Comparison of ENCODE assay signal across 22 cellular contexts in genomic region chr10:7306147-7306546, GRCh38.
DNase-seq lines count a peak whose midpoint lies in the region; ATAC-seq, FAIRE-seq and TF ChIP-seq lines count a peak whose summit lies in the region.
"Had no signal": no experiment of that assay in that cellular context is flagged by ENCODE, and none has a peak within 500 bp of the region (broad histone marks: within the 10 kb centered on the region; RNA-seq: fewer than 3 reads in every experiment).

No MANE protein-coding gene starts in this region.

- WGBS in GM12878 (ENCODE audit: insufficient coverage, insufficient replicate concordance, low lambda C conversion rate, missing lambda C conversion rate): 71% methylated on average over 9 of the region's 9 CpGs

- peaks cover 63% of the 10 kb centered on the region for H3K79me2 ChIP-seq in GM12878 (ENCODE audit: control insufficient read depth, insufficient read depth, low read length)

- FAIRE-seq in GM12878 (lab: Jason Lieb, UNC): no peak

- no peaks in the 10 kb centered on the region for H3K27me3 ChIP-seq in GM12878 (replicated peaks in 1 of 2; ENCODE audit: control insufficient read depth in 2 of 2, insufficient read depth in 2 of 2, low read length in 1 of 2)
- H3K27me3 ChIP-seq: ovary, Peyer's patch, suprapubic skin had no signal

- peak; percentile 47 for ATAC-seq in HG02870 (IDR thresholded peaks at IDR 0.05; ENCODE audit: unreplicated experiment)
- ATAC-seq in GM12878: no peak
- ATAC-seq in HG02981 (IDR thresholded peaks at IDR 0.05; ENCODE audit: unreplicated experiment): no peak
- no peak for ATAC-seq in GM21786 (IDR thresholded peaks at IDR 0.05; ENCODE audit: unreplicated experiment)

- RAD21 ChIA-PET in GM12878 (lab: Charles Lee; ENCODE audit: unreplicated experiment): no interaction called here

- peaks cover 5% of the 10 kb centered on the region; the same call in 1 of the 2 replicates for H3K4me1 ChIP-seq in GM12878 (ENCODE audit: control insufficient read depth, insufficient read depth, low read length)
- H3K4me1 ChIP-seq: Peyer's patch had no signal

- H3K27ac ChIP-seq in GM12878 (ENCODE audit: control insufficient read depth, insufficient read depth): no peak overlapping the region
- H3K27ac ChIP-seq: ovary, Peyer's patch, suprapubic skin had no signal

- TF ChIP-seq POLR2A in GM12878 (IDR thresholded peaks at IDR 0.05; ENCODE audit: low read depth, low read length): no peak

- CTCF ChIA-PET in GM12878 (lab: Yijun Ruan, JAX): no interaction called here

- peak overlapping the region; percentile 40 for H2AFZ ChIP-seq in GM12878 (ENCODE audit: control insufficient read depth, low read depth, low read length)

- H3K4me2 ChIP-seq in GM12878 (ENCODE audit: control insufficient read depth, insufficient read depth): peak overlapping the region; percentile 52; the same call in 1 of the 2 replicates
- H3K4me2 ChIP-seq: SK-N-SH had no signal

- BruUV-seq in GM12878 (replicated peaks; lab: Mats Ljungman, UMichigan): no TSS peak

- intact Hi-C loops in GM12878 (cut with micrococcal nuclease; ENCODE audit: unreplicated experiment): no loop called here

- no peak for TF ChIP-seq RAD21 in GM12878 (IDR thresholded peaks at IDR 0.05; ENCODE audit: insufficient read depth, low read depth, low read length)

- H3K9me3 ChIP-seq in GM12878 (replicated peaks; ENCODE audit: control insufficient read depth, insufficient read depth, low read length): peaks cover 14% of the 10 kb centered on the region
- H3K9me3 ChIP-seq: ovary, Peyer's patch, SK-N-SH, suprapubic skin had no signal

- H3K4me3 ChIP-seq in GM12878: peak overlapping the region; percentile 18; the same call in 1 of the 2 replicates
- H3K4me3 ChIP-seq: ovary, Peyer's patch, suprapubic skin had no signal

- TF ChIP-seq CTCF in GM12878 (IDR thresholded peaks at IDR 0.05 in 2 of 3, conservative IDR thresholded peaks at IDR 0.05 in 1 of 3; ENCODE audit: control insufficient read depth in 2 of 3, extremely low read depth in 1 of 3, insufficient read depth in 1 of 3, low read depth in 3 of 3, low read length in 3 of 3): no peak

- TF ChIP-seq EP300 in GM12878 (IDR thresholded peaks at IDR 0.05; ENCODE audit: borderline replicate concordance in 1 of 2, control insufficient read depth in 1 of 2, low read depth in 2 of 2, low read length in 2 of 2): no peak

- in situ Hi-C loops in GM12878 (cut with MboI): no loop called here

- SMC1A ChIA-PET in GM12878 (lab: Charles Lee; ENCODE audit: uncharacterized antibody, unreplicated experiment): no interaction called here

- H4K20me1 ChIP-seq in GM12878 (ENCODE audit: control insufficient read depth, insufficient read depth): no peaks in the 10 kb centered on the region

- peak; percentile 30 for DNase-seq in GM04504 (ENCODE audit: low read depth)
- no peak for DNase-seq in GM12878 (ENCODE audit: low read depth, low spot score)
- peak; percentile 6 for DNase-seq in midbrain (lab: John Stamatoyannopoulos, UW)
- DNase-seq in SW 1271 (lab: John Stamatoyannopoulos, UW): no peak
- DNase-seq in effector CD4-positive, alpha-beta T cell: no peak
- DNase-seq: activated CD4-positive, alpha-beta T cell treated with anti-CD3 and anti-CD28 coated beads for 48 hours; activated CD8-positive, alpha-beta memory T cell treated with anti-CD3 and anti-CD28 coated beads, Interleukin-2, amount 50 U/mL, for 4 hours; activated gamma-delta T cell treated with Interleukin-2 at 50 U/mL for 16 hours; central memory CD4-positive, alpha-beta T cell; effector memory CD4-positive, alpha-beta T cell; H7; kidney glomerular epithelial cell; MV-4-11; NCI-H2107; ovary; Peyer's patch; SK-N-SH; stimulated activated CD4-positive, alpha-beta T cell treated with anti-CD3 and anti-CD28 coated beads, Interleukin-2, amount 100 ng/mL, for 48 hours had no signal

- peaks cover 13 to 31% of the 10 kb centered on the region in 2 experiments for H3K36me3 ChIP-seq in GM12878 (ENCODE audit: control insufficient read depth in 2 of 2, insufficient read depth in 2 of 2, low read length in 1 of 2)
- H3K36me3 ChIP-seq: ovary, Peyer's patch, suprapubic skin had no signal

- no peak overlapping the region for H3K9ac ChIP-seq in GM12878 (ENCODE audit: control insufficient read depth, insufficient read depth, low read length)
- H3K9ac ChIP-seq: SK-N-SH had no signal

- POLR2A ChIA-PET in GM12878 (lab: Charles Lee): no interaction called here

TF ChIP-seq in GM12878, 131 proteins besides CTCF, POLR2A, EP300 and RAD21:
- TF ChIP-seq ZBED1 (IDR thresholded peaks at IDR 0.05; ENCODE audit: borderline replicate concordance) (no peak), MXI1 (IDR thresholded peaks at IDR 0.05; ENCODE audit: low read depth, low read length) (no peak), IKZF2 (IDR thresholded peaks at IDR 0.05) (no peak), IRF3 (IDR thresholded peaks at IDR 0.05) (no peak), ZBTB11 (CRISPR knock-in tag; IDR thresholded peaks at IDR 0.05) (no peak), BCL11A (IDR thresholded peaks at IDR 0.05; ENCODE audit: low read depth, low read length) (no peak), TCF7 (IDR thresholded peaks at IDR 0.05; ENCODE audit: borderline replicate concordance) (no peak), RELA (IDR thresholded peaks at IDR 0.05; ENCODE audit: borderline replicate concordance, partially characterized antibody) (no peak), E2F8 (IDR thresholded peaks at IDR 0.05; ENCODE audit: low read depth, partially characterized antibody) (no peak)
TF ChIP-seq in GM12878: peak in this region for 0.

Comparison
In these comparisons a context has a peak if more than half of its experiments do, and no peak if none do; other contexts are left out.
1. DNase-seq: peak in GM04504 (single experiment) and midbrain (single experiment); none in GM12878 (single experiment), SW 1271 (0 of 2) and effector CD4-positive, alpha-beta T cell (single experiment).